In the genomic region with DNA sequence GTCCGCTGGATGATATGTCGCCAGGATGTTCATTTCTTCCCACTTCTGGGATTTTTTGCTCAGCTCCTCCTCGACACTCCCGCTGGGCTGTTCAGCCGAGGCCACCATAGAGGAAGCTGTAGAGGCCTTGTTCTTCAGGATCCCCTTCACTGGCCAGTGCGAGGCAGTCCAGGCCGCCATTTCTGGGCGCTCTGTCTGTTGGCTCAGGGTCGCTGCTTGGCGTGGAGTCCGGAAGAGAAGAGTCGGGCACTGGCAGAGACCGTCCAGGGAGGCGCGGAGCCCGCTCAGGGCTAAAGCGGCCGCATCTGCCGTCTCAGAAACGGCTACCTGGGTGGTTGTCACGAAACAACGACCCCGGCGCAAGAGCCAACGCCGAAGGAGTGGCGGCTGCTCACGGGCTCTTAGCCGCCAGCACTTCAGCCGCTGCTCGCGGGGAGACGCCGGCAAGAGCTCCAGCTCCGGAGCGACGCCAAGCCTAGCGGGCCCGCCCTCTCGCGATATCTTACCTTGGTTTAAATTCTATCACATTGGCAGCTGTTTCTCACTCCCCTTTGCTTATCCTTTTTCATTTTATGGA, we compare ENCODE assay signal across 7 cellular contexts.
DNase-seq lines count a peak whose midpoint lies in the region; FAIRE-seq and TF ChIP-seq lines count a peak whose summit lies in the region.
"Not testable (repeated sequence)": the region's sequence is repeated elsewhere in the genome, so short reads cannot be mapped to it uniquely, and the experiment has no call there.

No MANE protein-coding gene starts in this region.

- H3K4me3 ChIP-seq in HUES6 (ENCODE audit: low read depth, low read length) (peak overlapping the region; percentile 53), fibroblast of the aortic adventitia (ENCODE audit: low read depth, low read length) (peak overlapping the region; percentile 39)

- H3K27me3 Mint-ChIP-seq in T-helper 2 cell treated with Interferon-gamma antibody and Interleukin-4, amounts not matched to agents 5 μg/mL and 100 μg/mL, for 36 hours (ENCODE audit: low read depth), result not testable (repeated sequence)

- TF ChIP-seq CTCF in fibroblast of the aortic adventitia (IDR thresholded peaks at IDR 0.05; ENCODE audit: insufficient read depth, low read length), result not testable (repeated sequence)

- not testable (repeated sequence) for H3K27ac ChIP-seq in HUES6 (ENCODE audit: low read depth, low read length)

- DNase-seq in DMS53 (lab: John Stamatoyannopoulos, UW) (peak; percentile 61), NCI-H146 treated with DMSO at 0.1 percent for 48 hours (lab: John Stamatoyannopoulos, UW; ENCODE audit: unreplicated experiment) (peak; percentile 46), activated gamma-delta T cell (lab: John Stamatoyannopoulos, UW) (peak; percentile 3), fibroblast of the aortic adventitia (ENCODE audit: low read depth) (peak; percentile 19), urothelium cell line (ENCODE audit: low spot score) (peak; percentile 44)
- not testable (repeated sequence) for DNase-seq in T-helper 2 cell treated with Interferon-gamma antibody and Interleukin-4, amounts not matched to agents 5 μg/mL and 100 μg/mL, for 36 hours (ENCODE audit: low spot score)

- not testable (repeated sequence) for H3K27ac Mint-ChIP-seq in T-helper 2 cell treated with Interferon-gamma antibody and Interleukin-4, amounts not matched to agents 5 μg/mL and 100 μg/mL, for 36 hours

- H3K4me1 ChIP-seq in HUES6 (ENCODE audit: control insufficient read depth, insufficient read depth, low read length), result not testable (repeated sequence)

- peak overlapping the region; percentile 11 for H3K4me3 Mint-ChIP-seq in T-helper 2 cell treated with Interferon-gamma antibody and Interleukin-4, amounts not matched to agents 5 μg/mL and 100 μg/mL, for 36 hours

- not testable (repeated sequence) for H3K36me3 Mint-ChIP-seq in T-helper 2 cell treated with Interferon-gamma antibody and Interleukin-4, amounts not matched to agents 5 μg/mL and 100 μg/mL, for 36 hours (ENCODE audit: low read depth)

- not testable (repeated sequence) for H3K36me3 ChIP-seq in HUES6 (ENCODE audit: control insufficient read depth, insufficient read depth, low read length)

- not testable (repeated sequence) for H3K9me3 ChIP-seq in HUES6 (ENCODE audit: control insufficient read depth, insufficient read depth, low read depth, low read length)

- peaks cover 22% of the 10 kb centered on the region for H3K9me3 Mint-ChIP-seq in T-helper 2 cell treated with Interferon-gamma antibody and Interleukin-4, amounts not matched to agents 5 μg/mL and 100 μg/mL, for 36 hours

- H3K9ac ChIP-seq in HUES6 (ENCODE audit: low read length), result peak overlapping the region; percentile 64

- H3K27me3 ChIP-seq in HUES6 (ENCODE audit: control insufficient read depth, insufficient read depth, low read length), result not testable (repeated sequence)

- not testable (repeated sequence) for FAIRE-seq in urothelium cell line (lab: Jason Lieb, UNC)

- H3K4me1 Mint-ChIP-seq in T-helper 2 cell treated with Interferon-gamma antibody and Interleukin-4, amounts not matched to agents 5 μg/mL and 100 μg/mL, for 36 hours (ENCODE audit: low read depth), result not testable (repeated sequence)
